8 cellular contexts compared by ENCODE assay signal in the genomic region with DNA sequence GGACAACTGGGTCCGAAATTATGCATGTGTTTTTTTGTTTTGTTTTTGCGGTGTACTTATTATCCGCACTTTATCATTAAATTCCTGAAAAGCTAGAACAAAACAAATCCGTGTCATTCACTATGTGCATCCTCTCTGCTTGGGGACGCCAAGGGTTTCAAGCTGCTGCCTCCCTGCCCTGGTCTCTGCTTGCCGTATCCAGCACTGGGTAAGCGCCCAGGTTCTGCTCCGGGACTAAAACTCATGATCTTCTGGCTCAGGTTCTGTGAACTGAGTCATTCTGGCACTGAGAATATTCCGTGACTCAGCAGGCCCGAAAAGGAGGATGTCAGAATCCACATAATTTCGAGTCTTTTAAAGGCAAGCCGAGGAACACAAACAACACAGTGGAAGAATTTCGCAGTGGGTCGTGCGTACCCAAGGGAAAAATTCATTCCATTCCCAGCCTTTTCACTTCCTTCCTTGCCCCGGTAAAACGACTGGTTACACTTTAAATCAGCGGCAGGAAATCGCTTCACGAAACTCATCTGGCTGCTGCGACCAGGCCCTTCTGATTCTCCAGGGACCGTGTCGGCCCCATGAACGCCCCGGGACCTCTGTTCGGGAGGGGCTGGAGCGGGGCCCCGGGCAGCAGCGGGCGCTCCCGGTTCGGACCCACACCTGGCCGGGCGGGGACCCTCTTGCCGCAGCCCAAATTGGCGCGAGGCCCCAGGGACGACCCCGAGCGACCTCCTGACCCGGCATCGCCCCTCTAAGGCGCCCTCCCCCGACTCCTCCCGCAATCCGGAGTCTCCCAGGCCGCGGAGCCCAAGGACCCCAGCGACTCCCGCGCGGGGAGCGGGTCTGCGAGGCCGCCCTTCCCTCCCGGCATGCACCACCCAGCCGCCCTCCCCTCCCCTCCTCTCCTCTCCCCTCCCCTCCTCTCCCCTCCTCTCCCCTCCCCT. TPM values are rescaled to one million over a fixed set of nuclear protein-coding genes. Genes with fewer than 3 reads are reported as not detected.
DNase-seq lines count a peak whose midpoint lies in the region; ATAC-seq and TF ChIP-seq lines count a peak whose summit lies in the region.

No MANE protein-coding gene starts in this region.

- TF ChIP-seq CTCF in astrocyte of the spinal cord (IDR thresholded peaks at IDR 0.05; ENCODE audit: low read depth, low read length) (no peak), hepatocyte (IDR thresholded peaks at IDR 0.05; ENCODE audit: poor library complexity) (no peak), progenitor cell of endocrine pancreas (IDR thresholded peaks at IDR 0.05; ENCODE audit: unreplicated experiment) (no peak)

- 3% methylated on average over 37 of the region's 57 CpGs for WGBS in hepatocyte (ENCODE audit: low lambda C conversion rate, missing lambda C conversion rate)

- peak overlapping the region; percentile 97 for H3K27ac Mint-ChIP-seq in progenitor cell of endocrine pancreas

- H3K27me3 ChIP-seq in hepatocyte: no peaks in the 10 kb centered on the region

- H3K79me2 ChIP-seq in hepatocyte: peaks cover 45% of the 10 kb centered on the region

- H3K27me3 Mint-ChIP-seq in progenitor cell of endocrine pancreas: no peaks in the 10 kb centered on the region

- H3K4me3 ChIP-seq in astrocyte of the spinal cord (ENCODE audit: low read depth, low read length) (peak overlapping the region; percentile 90), hepatocyte (peak overlapping the region; percentile 74)

- no peaks in the 10 kb centered on the region for H3K36me3 ChIP-seq in hepatocyte (replicated peaks; ENCODE audit: insufficient read depth, low read depth)

- DNase-seq in C1 segment of cervical spinal cord (lab: John Stamatoyannopoulos, UW) (peak in 12 of 14 donors; percentile 17 to 83 (median 64)), RKO (ENCODE audit: low spot score) (peak; percentile 95), astrocyte of the spinal cord (ENCODE audit: low read depth, low spot score) (peak; percentile 98), hepatocyte (ENCODE audit: low spot score) (peak; percentile 87), progenitor cell of endocrine pancreas (ENCODE audit: low spot score, unreplicated experiment) (peak; percentile 72), NK-92 (lab: John Stamatoyannopoulos, UW; ENCODE audit: unreplicated experiment) (no peak)

- peak; percentile 33 for ATAC-seq in GM19043 (IDR thresholded peaks at IDR 0.05; ENCODE audit: low read depth, unreplicated experiment)
- peak; percentile 29 for ATAC-seq in HG03378 (IDR thresholded peaks at IDR 0.05; ENCODE audit: unreplicated experiment)

- peak overlapping the region; percentile 100 for H3K27ac ChIP-seq in hepatocyte

- no peaks in the 10 kb centered on the region for H3K9me2 ChIP-seq in hepatocyte (replicated peaks; ENCODE audit: insufficient read depth)

- H2AFZ ChIP-seq in hepatocyte: peak overlapping the region; percentile 76

- in situ Hi-C loops in astrocyte of the spinal cord (cut with HindIII; ENCODE audit: low sequenced_read_pairs): no loop called here

- peaks cover 34% of the 10 kb centered on the region for H3K4me1 ChIP-seq in hepatocyte (ENCODE audit: insufficient read depth)

- H3K36me3 Mint-ChIP-seq in progenitor cell of endocrine pancreas (ENCODE audit: insufficient read depth): no peaks in the 10 kb centered on the region

- peak overlapping the region; percentile 81 for H3K4me3 Mint-ChIP-seq in progenitor cell of endocrine pancreas (ENCODE audit: low read depth)

- H4K20me1 ChIP-seq in hepatocyte (ENCODE audit: insufficient read depth, poor library complexity, severe bottlenecking): peaks cover 16% of the 10 kb centered on the region

- H3K4me1 Mint-ChIP-seq in progenitor cell of endocrine pancreas (ENCODE audit: low read depth): peaks cover 31% of the 10 kb centered on the region

- H3K9me3 Mint-ChIP-seq in progenitor cell of endocrine pancreas (ENCODE audit: low read depth): peaks cover 4% of the 10 kb centered on the region

- peak overlapping the region; percentile 82 for H3K4me2 ChIP-seq in hepatocyte

- no peaks in the 10 kb centered on the region for H3K9me3 ChIP-seq in hepatocyte (ENCODE audit: low read depth)

RNA-seq across cellular contexts. Expression of gene LAMC1, which starts 0.7 kb away (rescaled TPM):
- total RNA-seq in hepatocyte: 178 and 185 TPM in 2 replicates
- polyA plus RNA-seq in hepatocyte: 78.4 and 86.3 TPM in 2 replicates
- total RNA-seq in progenitor cell of endocrine pancreas: 72.9 and 77.3 TPM in 2 replicates
